8 cellular contexts compared by ENCODE assay signal in genomic region chr20:56358600-56359211, GRCh38. TPM values are rescaled to one million over a fixed set of nuclear protein-coding genes. Genes with fewer than 3 reads are reported as not detected.
A peak's percentile ranks its signal among the peaks of the same experiment; 100 is the strongest.
DNase-seq lines count a peak whose midpoint lies in the region; ATAC-seq and TF ChIP-seq lines count a peak whose summit lies in the region.

FAM210B (plus strand) TSS chr20:56358974; CDS start chr20:56359006, 32 bp downstream.

- no peak for TF ChIP-seq CTCF in cardiac muscle cell (IDR thresholded peaks at IDR 0.05; ENCODE audit: low read depth, low read length)
- no peak for TF ChIP-seq CTCF in tibial artery (IDR thresholded peaks at IDR 0.05)

- peak within 1 kb of the TSS; percentile 90 for H4K12ac ChIP-seq in trophoblast cell (ENCODE audit: low read depth, low read length)

- ATAC-seq in HG02588 (IDR thresholded peaks at IDR 0.05; ENCODE audit: unreplicated experiment), result peak; percentile 99

- no peaks in the 10 kb centered on the region for H3K36me3 ChIP-seq in cardiac muscle cell
- peaks cover 0 to 2% of the 10 kb centered on the region in 2 experiments for H3K36me3 ChIP-seq in trophoblast cell (ENCODE audit: control insufficient read depth in 1 of 2, insufficient read depth in 2 of 2, low read length in 2 of 2)
- H3K36me3 ChIP-seq in tibial artery, result peaks cover 0 to 6% (median 0%) of the 10 kb centered on the region in 3 donors

- no peak within 1 kb of the TSS for H3K23ac ChIP-seq in trophoblast cell (ENCODE audit: low read length)

- H2BK12ac ChIP-seq in trophoblast cell (ENCODE audit: low read length), result peak within 1 kb of the TSS; percentile 82

- H3K27ac ChIP-seq in adipose tissue (ENCODE audit: low read depth, low read length) (no peak within 1 kb of the TSS), cardiac muscle cell (peak within 1 kb of the TSS; percentile 71), trophoblast cell (ENCODE audit: low read depth, low read length) (peak within 1 kb of the TSS; percentile 81), tibial artery (peak within 1 kb of the TSS; percentile 77 to 84)

- H3K18ac ChIP-seq in trophoblast cell (ENCODE audit: low read length), result peak within 1 kb of the TSS; percentile 43

- DNase-seq in GM04503 (ENCODE audit: low read depth) (peak; percentile 34), NCI-H1092 (lab: John Stamatoyannopoulos, UW) (peak; percentile 85), SW480 (ENCODE audit: low spot score) (peak; percentile 92), cardiac muscle cell (ENCODE audit: low read depth in 1 of 2, low spot score in 1 of 2) (peak; percentile 93 to 95), trophoblast cell (peak; percentile 81 to 93), tibial artery (peak; percentile 84 to 93)

- H2BK120ac ChIP-seq in trophoblast cell (ENCODE audit: insufficient read depth, low read length, poor library complexity), result peak within 1 kb of the TSS; percentile 74

- peak within 1 kb of the TSS; percentile 30 for H3K4ac ChIP-seq in trophoblast cell (ENCODE audit: low read depth, low read length)

- peak within 1 kb of the TSS; percentile 4 for H2AK5ac ChIP-seq in trophoblast cell (ENCODE audit: low read length)

- H3K4me1 ChIP-seq in cardiac muscle cell (ENCODE audit: low read depth) (peaks cover 23% of the 10 kb centered on the region), trophoblast cell (ENCODE audit: control insufficient read depth in 1 of 2, insufficient read depth in 2 of 2, low read length in 2 of 2) (peaks cover 11% of the 10 kb centered on the region in 2 experiments), tibial artery (peaks cover 0 to 38% (median 16%) of the 10 kb centered on the region in 4 donors)

- H3K4me3 ChIP-seq in cardiac muscle cell (peak within 1 kb of the TSS; percentile 54), trophoblast cell (ENCODE audit: low read depth, low read length) (peak within 1 kb of the TSS; percentile 91), tibial artery (peak within 1 kb of the TSS; percentile 77 to 84)

- peaks cover 15% of the 10 kb centered on the region for H3K79me1 ChIP-seq in trophoblast cell (ENCODE audit: low read length)

- H4K8ac ChIP-seq in trophoblast cell (ENCODE audit: low read depth, low read length), result peak within 1 kb of the TSS; percentile 81

- H3K4me2 ChIP-seq in trophoblast cell (ENCODE audit: low read length), result peak within 1 kb of the TSS; percentile 84

- H3K14ac ChIP-seq in trophoblast cell (ENCODE audit: low read length), result peak within 1 kb of the TSS; percentile 84

- 1 to 2% (median 1%) methylated on average over 21 to 63 of the region's 63 CpGs for whole genome bisulfite sequencing in adipose tissue, 3 donors
- no CpG with 5 or more reads among the region's 63 CpGs for WGBS in trophoblast cell (ENCODE audit: extremely low coverage, insufficient coverage, insufficient read length)

- H2AFZ ChIP-seq in trophoblast cell (ENCODE audit: insufficient read depth, low read length, poor library complexity), result peak within 1 kb of the TSS; percentile 75

- intact Hi-C loops in tibial artery (cut with DNase I; ENCODE audit: low total_unique reads), result loop anchor here (2.0 kb wide), 1 partner anchor 110 kb away; the partner anchor contains the start of gene RTF2

- H3K27me3 ChIP-seq in cardiac muscle cell (no peaks in the 10 kb centered on the region), trophoblast cell (ENCODE audit: insufficient read depth, low read length) (no peaks in the 10 kb centered on the region), tibial artery (no peaks in the 10 kb centered on the region)

- peaks cover 5% of the 10 kb centered on the region for H3K79me2 ChIP-seq in trophoblast cell (ENCODE audit: control insufficient read depth, insufficient read depth, low read length, poor library complexity)

- H3K9ac ChIP-seq in trophoblast cell (ENCODE audit: low read length), result peak within 1 kb of the TSS; percentile 36

- peak within 1 kb of the TSS; percentile 90 for H4K91ac ChIP-seq in trophoblast cell (ENCODE audit: low read depth, low read length)

- H2BK5ac ChIP-seq in trophoblast cell (ENCODE audit: low read depth, low read length, poor library complexity), result peak within 1 kb of the TSS; percentile 80

- H3K9me3 ChIP-seq in cardiac muscle cell (ENCODE audit: low read depth) (no peaks in the 10 kb centered on the region), trophoblast cell (ENCODE audit: insufficient read depth, low read depth, low read length) (no peaks in the 10 kb centered on the region), tibial artery (no peaks in the 10 kb centered on the region)

RNA-seq across cellular contexts. Expression of gene FAM210B, which starts in this region (rescaled TPM):
- polyA plus RNA-seq in adipose tissue (10 to 100 TPM; 21.0 to 42.1 (median 40.7) TPM), cardiac muscle cell (101 and 144 TPM in 2 replicates)
- total RNA-seq in cardiac muscle cell, result 64.2 and 69.6 TPM in 2 replicates
- polyA plus RNA-seq in trophoblast cell (2013), result 65.1 and 68.4 TPM in 2 replicates

Comparison
In these comparisons a context has a peak if more than half of its experiments do, and no peak if none do; other contexts are left out.
1. DNase-seq: peak in every context shown above with its lines; median percentile 94 in cardiac muscle cell; 92 in SW480; 88 in tibial artery; 87 in trophoblast cell; 85 in NCI-H1092; 34 in GM04503.